In genomic region chr1:37529888-37530287, GRCh38 we compare ENCODE assay signal across 2 cellular contexts. TPM values are rescaled to one million over a fixed set of nuclear protein-coding genes. Genes with fewer than 3 reads are reported as not detected.
"Had no signal": no experiment of that assay in that cellular context is flagged by ENCODE, and none has a peak within 500 bp of the region (broad histone marks: within the 10 kb centered on the region; RNA-seq: fewer than 3 reads in every experiment).

No MANE protein-coding gene starts in this region.

RNA-seq across cellular contexts. Expression of gene DNALI1, which starts 26.9 kb away (rescaled TPM):
- total RNA-seq: H4 had no signal
- polyA plus RNA-seq: IgD-negative memory B cell had no signal
